Comparison of ENCODE assay signal across 1 cellular context in the genomic region with DNA sequence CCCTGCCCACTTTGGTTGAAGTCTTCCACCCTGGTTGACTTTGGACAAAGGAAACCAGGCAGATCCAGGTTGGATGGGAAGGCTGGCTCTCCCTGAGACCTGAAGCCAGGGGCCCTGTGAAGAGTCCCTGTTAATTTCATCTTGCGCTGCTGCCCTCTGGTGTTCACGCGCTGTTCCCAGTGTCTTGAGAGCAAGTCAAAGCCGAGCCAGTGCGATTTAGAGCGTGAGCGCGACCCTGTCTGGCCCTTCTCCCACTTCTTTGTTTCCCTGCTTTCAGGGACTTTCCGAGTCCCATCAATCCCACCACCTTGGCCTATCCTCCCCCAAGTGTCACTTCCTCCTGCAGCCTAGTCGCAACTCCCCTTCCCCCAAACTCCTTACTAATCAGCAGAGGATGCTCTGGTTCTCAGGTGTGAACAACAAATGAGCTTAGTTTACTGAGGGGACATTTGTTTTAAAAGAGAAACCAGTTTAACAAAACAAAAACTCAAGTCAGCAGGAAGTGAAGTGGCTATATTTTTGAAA.
TF ChIP-seq lines count a peak whose summit lies in the region.

No MANE protein-coding gene starts in this region.

TF ChIP-seq in H1, 55 proteins besides CTCF, POLR2A, EP300 and RAD21 (continued from another document):
- TF ChIP-seq, protein P1, sequence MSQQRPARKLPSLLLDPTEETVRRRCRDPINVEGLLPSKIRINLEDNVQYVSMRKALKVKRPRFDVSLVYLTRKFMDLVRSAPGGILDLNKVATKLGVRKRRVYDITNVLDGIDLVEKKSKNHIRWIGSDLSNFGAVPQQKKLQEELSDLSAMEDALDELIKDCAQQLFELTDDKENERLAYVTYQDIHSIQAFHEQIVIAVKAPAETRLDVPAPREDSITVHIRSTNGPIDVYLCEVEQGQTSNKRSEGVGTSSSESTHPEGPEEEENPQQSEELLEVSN (IDR thresholded peaks at IDR 0.05): no peak; the same call in 1 of the 2 replicates
- TF ChIP-seq CREB1 (IDR thresholded peaks at IDR 0.05): 0 out of 2 replicates have a peak, but pooled peaks have one; percentile 9
- TF ChIP-seq, protein P2, sequence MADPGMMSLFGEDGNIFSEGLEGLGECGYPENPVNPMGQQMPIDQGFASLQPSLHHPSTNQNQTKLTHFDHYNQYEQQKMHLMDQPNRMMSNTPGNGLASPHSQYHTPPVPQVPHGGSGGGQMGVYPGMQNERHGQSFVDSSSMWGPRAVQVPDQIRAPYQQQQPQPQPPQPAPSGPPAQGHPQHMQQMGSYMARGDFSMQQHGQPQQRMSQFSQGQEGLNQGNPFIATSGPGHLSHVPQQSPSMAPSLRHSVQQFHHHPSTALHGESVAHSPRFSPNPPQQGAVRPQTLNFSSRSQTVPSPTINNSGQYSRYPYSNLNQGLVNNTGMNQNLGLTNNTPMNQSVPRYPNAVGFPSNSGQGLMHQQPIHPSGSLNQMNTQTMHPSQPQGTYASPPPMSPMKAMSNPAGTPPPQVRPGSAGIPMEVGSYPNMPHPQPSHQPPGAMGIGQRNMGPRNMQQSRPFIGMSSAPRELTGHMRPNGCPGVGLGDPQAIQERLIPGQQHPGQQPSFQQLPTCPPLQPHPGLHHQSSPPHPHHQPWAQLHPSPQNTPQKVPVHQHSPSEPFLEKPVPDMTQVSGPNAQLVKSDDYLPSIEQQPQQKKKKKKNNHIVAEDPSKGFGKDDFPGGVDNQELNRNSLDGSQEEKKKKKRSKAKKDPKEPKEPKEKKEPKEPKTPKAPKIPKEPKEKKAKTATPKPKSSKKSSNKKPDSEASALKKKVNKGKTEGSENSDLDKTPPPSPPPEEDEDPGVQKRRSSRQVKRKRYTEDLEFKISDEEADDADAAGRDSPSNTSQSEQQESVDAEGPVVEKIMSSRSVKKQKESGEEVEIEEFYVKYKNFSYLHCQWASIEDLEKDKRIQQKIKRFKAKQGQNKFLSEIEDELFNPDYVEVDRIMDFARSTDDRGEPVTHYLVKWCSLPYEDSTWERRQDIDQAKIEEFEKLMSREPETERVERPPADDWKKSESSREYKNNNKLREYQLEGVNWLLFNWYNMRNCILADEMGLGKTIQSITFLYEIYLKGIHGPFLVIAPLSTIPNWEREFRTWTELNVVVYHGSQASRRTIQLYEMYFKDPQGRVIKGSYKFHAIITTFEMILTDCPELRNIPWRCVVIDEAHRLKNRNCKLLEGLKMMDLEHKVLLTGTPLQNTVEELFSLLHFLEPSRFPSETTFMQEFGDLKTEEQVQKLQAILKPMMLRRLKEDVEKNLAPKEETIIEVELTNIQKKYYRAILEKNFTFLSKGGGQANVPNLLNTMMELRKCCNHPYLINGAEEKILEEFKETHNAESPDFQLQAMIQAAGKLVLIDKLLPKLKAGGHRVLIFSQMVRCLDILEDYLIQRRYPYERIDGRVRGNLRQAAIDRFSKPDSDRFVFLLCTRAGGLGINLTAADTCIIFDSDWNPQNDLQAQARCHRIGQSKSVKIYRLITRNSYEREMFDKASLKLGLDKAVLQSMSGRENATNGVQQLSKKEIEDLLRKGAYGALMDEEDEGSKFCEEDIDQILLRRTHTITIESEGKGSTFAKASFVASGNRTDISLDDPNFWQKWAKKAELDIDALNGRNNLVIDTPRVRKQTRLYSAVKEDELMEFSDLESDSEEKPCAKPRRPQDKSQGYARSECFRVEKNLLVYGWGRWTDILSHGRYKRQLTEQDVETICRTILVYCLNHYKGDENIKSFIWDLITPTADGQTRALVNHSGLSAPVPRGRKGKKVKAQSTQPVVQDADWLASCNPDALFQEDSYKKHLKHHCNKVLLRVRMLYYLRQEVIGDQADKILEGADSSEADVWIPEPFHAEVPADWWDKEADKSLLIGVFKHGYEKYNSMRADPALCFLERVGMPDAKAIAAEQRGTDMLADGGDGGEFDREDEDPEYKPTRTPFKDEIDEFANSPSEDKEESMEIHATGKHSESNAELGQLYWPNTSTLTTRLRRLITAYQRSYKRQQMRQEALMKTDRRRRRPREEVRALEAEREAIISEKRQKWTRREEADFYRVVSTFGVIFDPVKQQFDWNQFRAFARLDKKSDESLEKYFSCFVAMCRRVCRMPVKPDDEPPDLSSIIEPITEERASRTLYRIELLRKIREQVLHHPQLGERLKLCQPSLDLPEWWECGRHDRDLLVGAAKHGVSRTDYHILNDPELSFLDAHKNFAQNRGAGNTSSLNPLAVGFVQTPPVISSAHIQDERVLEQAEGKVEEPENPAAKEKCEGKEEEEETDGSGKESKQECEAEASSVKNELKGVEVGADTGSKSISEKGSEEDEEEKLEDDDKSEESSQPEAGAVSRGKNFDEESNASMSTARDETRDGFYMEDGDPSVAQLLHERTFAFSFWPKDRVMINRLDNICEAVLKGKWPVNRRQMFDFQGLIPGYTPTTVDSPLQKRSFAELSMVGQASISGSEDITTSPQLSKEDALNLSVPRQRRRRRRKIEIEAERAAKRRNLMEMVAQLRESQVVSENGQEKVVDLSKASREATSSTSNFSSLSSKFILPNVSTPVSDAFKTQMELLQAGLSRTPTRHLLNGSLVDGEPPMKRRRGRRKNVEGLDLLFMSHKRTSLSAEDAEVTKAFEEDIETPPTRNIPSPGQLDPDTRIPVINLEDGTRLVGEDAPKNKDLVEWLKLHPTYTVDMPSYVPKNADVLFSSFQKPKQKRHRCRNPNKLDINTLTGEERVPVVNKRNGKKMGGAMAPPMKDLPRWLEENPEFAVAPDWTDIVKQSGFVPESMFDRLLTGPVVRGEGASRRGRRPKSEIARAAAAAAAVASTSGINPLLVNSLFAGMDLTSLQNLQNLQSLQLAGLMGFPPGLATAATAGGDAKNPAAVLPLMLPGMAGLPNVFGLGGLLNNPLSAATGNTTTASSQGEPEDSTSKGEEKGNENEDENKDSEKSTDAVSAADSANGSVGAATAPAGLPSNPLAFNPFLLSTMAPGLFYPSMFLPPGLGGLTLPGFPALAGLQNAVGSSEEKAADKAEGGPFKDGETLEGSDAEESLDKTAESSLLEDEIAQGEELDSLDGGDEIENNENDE (IDR thresholded peaks at IDR 0.05; ENCODE audit: insufficient replicate concordance, low read length): peak; percentile 54
- no peak for TF ChIP-seq RXRA (IDR thresholded peaks at IDR 0.05; ENCODE audit: insufficient read depth, low read depth, low read length)
- no peak for TF ChIP-seq SIX5 (IDR thresholded peaks at IDR 0.05; ENCODE audit: low read depth, low read length)
- TF ChIP-seq SP2 (IDR thresholded peaks at IDR 0.05; ENCODE audit: low read length): no peak
- peak; percentile 42; the same call in 1 of the 2 replicates for TF ChIP-seq TAF1 (IDR thresholded peaks at IDR 0.05; ENCODE audit: low read depth, low read length)
- TF ChIP-seq KDM4A (IDR thresholded peaks at IDR 0.05; ENCODE audit: low read depth, low read length, severe bottlenecking): no peak
- TF ChIP-seq CBX5 (IDR thresholded peaks at IDR 0.05; ENCODE audit: low read depth, low read length): no peak
- TF ChIP-seq TEAD4 (IDR thresholded peaks at IDR 0.05; ENCODE audit: low read depth, low read length): no peak
- TF ChIP-seq YY1 (IDR thresholded peaks at IDR 0.05; ENCODE audit: low read depth, low read length): no peak
- TF ChIP-seq, protein P3, sequence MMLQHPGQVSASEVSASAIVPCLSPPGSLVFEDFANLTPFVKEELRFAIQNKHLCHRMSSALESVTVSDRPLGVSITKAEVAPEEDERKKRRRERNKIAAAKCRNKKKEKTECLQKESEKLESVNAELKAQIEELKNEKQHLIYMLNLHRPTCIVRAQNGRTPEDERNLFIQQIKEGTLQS (IDR thresholded peaks at IDR 0.05; ENCODE audit: insufficient read depth, low read depth, low read length): no peak
- peak in 1 of 2 experiments; percentile 45; a peak in 1 of 4 replicates for TF ChIP-seq HDAC2 (IDR thresholded peaks at IDR 0.05; ENCODE audit: borderline replicate concordance in 1 of 2, low read depth in 2 of 2, low read length in 2 of 2)
- TF ChIP-seq GTF2F1 (IDR thresholded peaks at IDR 0.05; ENCODE audit: borderline replicate concordance, low read depth, low read length): 0 out of 2 replicates have a peak, but pooled peaks have one; percentile 7
- TF ChIP-seq CHD1 (IDR thresholded peaks at IDR 0.05; ENCODE audit: low read depth, low read length): no peak
- TF ChIP-seq ASH2L (IDR thresholded peaks at IDR 0.05; ENCODE audit: low read length): peak; percentile 66
- TF ChIP-seq KDM1A (IDR thresholded peaks at IDR 0.05; ENCODE audit: borderline replicate concordance, low read length): no peak
- no peak for TF ChIP-seq SIRT6 (IDR thresholded peaks at IDR 0.05; ENCODE audit: low read length)
- TF ChIP-seq TAF7 (optimal IDR thresholded peaks at IDR 0.05; ENCODE audit: borderline replicate concordance, low read depth, low read length): peak; percentile 77
- TF ChIP-seq GABPA (IDR thresholded peaks at IDR 0.05; ENCODE audit: borderline replicate concordance, insufficient read depth, low read length): no peak
